ENCODE assay signal across 28 cellular contexts in genomic region chr12:131636266-131636665, GRCh38.
"Had no signal": no experiment of that assay in that cellular context is flagged by ENCODE, and none has a peak within 500 bp of the region (broad histone marks: within the 10 kb centered on the region; RNA-seq: fewer than 3 reads in every experiment).

No MANE protein-coding gene starts in this region.

- H3K27ac ChIP-seq: brain microvascular endothelial cell, epithelial cell of prostate, esophagus squamous epithelium, gastroesophageal sphincter had no signal

- H3K36me3 ChIP-seq: brain microvascular endothelial cell, esophagus squamous epithelium, gastroesophageal sphincter had no signal

- DNase-seq: activated CD4-positive, alpha-beta memory T cell treated with anti-CD3 and anti-CD28 coated beads for 36 hours; activated CD4-positive, alpha-beta T cell treated with anti-CD3 and anti-CD28 coated beads for 36 hours; activated CD4-positive, alpha-beta T cell treated with anti-CD3 and anti-CD28 coated beads, Interleukin-2, amount 10 ng/mL, durations not matched to agents 24 days and 14 days; activated CD4-positive, CD25-positive, alpha-beta regulatory T cell; activated CD4-positive, CD25-positive, alpha-beta regulatory T cell treated with anti-CD3 and anti-CD28 coated beads, Interleukin-2, amount 50 U/mL, for 72 hours; activated CD8-positive, alpha-beta memory T cell treated with anti-CD3 and anti-CD28 coated beads, Interleukin-2, amount 10 ng/mL, durations not matched to agents 7 days and 5 days; activated CD8-positive, alpha-beta memory T cell treated with anti-CD3 and anti-CD28 coated beads, Interleukin-2, amount 50 U/mL, for 4 hours; activated CD8-positive, alpha-beta T cell treated with anti-CD3 and anti-CD28 coated beads, Interleukin-2, amount 10 ng/mL, durations not matched to agents 7 days and 5 days; activated effector memory CD4-positive, alpha-beta T cell treated with anti-CD3 and anti-CD28 coated beads, Interleukin-2, amount 50 U/mL, for 16 hours; activated naive CD4-positive, alpha-beta T cell treated with anti-CD3 and anti-CD28 coated beads for 36 hours; activated T-cell treated with anti-CD3 and anti-CD28 coated beads, Interleukin-2, amount 50 U/mL, for 1 hour; activated T-cell treated with anti-CD3 and anti-CD28 coated beads, Interleukin-2, amount 50 U/mL, for 48 hours; amniotic stem cell; anterior cingulate cortex; brain microvascular endothelial cell; cortex of kidney; dermis blood vessel endothelial cell; effector CD4-positive, alpha-beta T cell; effector memory CD8-positive, alpha-beta T cell; esophagus squamous epithelium; foreskin melanocyte; T-helper 2 cell had no signal

- H3K9me3 Mint-ChIP-seq: activated CD4-positive, alpha-beta memory T cell treated with anti-CD3 and anti-CD28 coated beads for 36 hours; activated CD4-positive, alpha-beta T cell treated with anti-CD3 and anti-CD28 coated beads, Interleukin-2, amount 10 ng/mL, durations not matched to agents 24 days and 14 days; activated naive CD4-positive, alpha-beta T cell treated with anti-CD3 and anti-CD28 coated beads for 36 hours; activated T-helper 1 cell treated with anti-CD3 and anti-CD28 coated beads, Interleukin-12 subunit alpha, Interleukin-12 subunit beta, Interleukin-2, Interleukin-4 antibody, amounts not matched to agents 30 ng/mL and 10 ng/mL and 1 ng/mL, durations not matched to agents 14 hours and 24 hours and 36 hours; activated T-helper 2 cell treated with anti-CD3 and anti-CD28 coated beads, Interferon-gamma antibody, Interleukin-2, Interleukin-4, amounts not matched to agents 10 μg/mL and 5 μg/mL and 100 μg/mL, durations not matched to agents 14 hours and 24 hours and 36 hours; central memory CD8-positive, alpha-beta T cell had no signal

- H3K36me3 Mint-ChIP-seq: activated CD4-positive, alpha-beta memory T cell treated with anti-CD3 and anti-CD28 coated beads for 36 hours; activated CD8-positive, alpha-beta memory T cell treated with anti-CD3 and anti-CD28 coated beads, Interleukin-2, amount 10 ng/mL, durations not matched to agents 7 days and 5 days; activated naive CD8-positive, alpha-beta T cell had no signal

- H3K27ac Mint-ChIP-seq: activated CD4-positive, alpha-beta memory T cell treated with anti-CD3 and anti-CD28 coated beads for 36 hours; activated CD4-positive, alpha-beta T cell treated with anti-CD3 and anti-CD28 coated beads for 36 hours; activated CD4-positive, alpha-beta T cell treated with anti-CD3 and anti-CD28 coated beads, Interleukin-2, amount 10 ng/mL, durations not matched to agents 24 days and 14 days; activated CD8-positive, alpha-beta memory T cell treated with anti-CD3 and anti-CD28 coated beads, Interleukin-2, amount 10 ng/mL, durations not matched to agents 7 days and 5 days; activated naive CD4-positive, alpha-beta T cell treated with anti-CD3 and anti-CD28 coated beads for 36 hours; activated naive CD8-positive, alpha-beta T cell; activated T-helper 1 cell treated with anti-CD3 and anti-CD28 coated beads, Interleukin-12 subunit alpha, Interleukin-12 subunit beta, Interleukin-2, Interleukin-4 antibody, amounts not matched to agents 30 ng/mL and 10 ng/mL and 1 ng/mL, durations not matched to agents 14 hours and 24 hours and 36 hours; activated T-helper 2 cell treated with anti-CD3 and anti-CD28 coated beads, Interferon-gamma antibody, Interleukin-2, Interleukin-4, amounts not matched to agents 10 μg/mL and 5 μg/mL and 100 μg/mL, durations not matched to agents 14 hours and 24 hours and 36 hours; effector memory CD8-positive, alpha-beta T cell had no signal

- H3K4me1 ChIP-seq: esophagus squamous epithelium, gastroesophageal sphincter had no signal

- H3K27me3 ChIP-seq: brain microvascular endothelial cell had no signal

- H3K4me3 Mint-ChIP-seq: activated CD4-positive, alpha-beta memory T cell treated with anti-CD3 and anti-CD28 coated beads for 36 hours; activated CD4-positive, alpha-beta T cell treated with anti-CD3 and anti-CD28 coated beads for 36 hours; activated CD4-positive, alpha-beta T cell treated with anti-CD3 and anti-CD28 coated beads, Interleukin-2, amount 10 ng/mL, durations not matched to agents 24 days and 14 days; activated CD8-positive, alpha-beta memory T cell treated with anti-CD3 and anti-CD28 coated beads, Interleukin-2, amount 10 ng/mL, durations not matched to agents 7 days and 5 days; activated CD8-positive, alpha-beta T cell treated with anti-CD3 and anti-CD28 coated beads, Interleukin-2, amount 10 ng/mL, durations not matched to agents 7 days and 5 days; activated naive CD4-positive, alpha-beta T cell treated with anti-CD3 and anti-CD28 coated beads for 36 hours; activated naive CD8-positive, alpha-beta T cell; activated T-helper 1 cell treated with anti-CD3 and anti-CD28 coated beads, Interleukin-12 subunit alpha, Interleukin-12 subunit beta, Interleukin-2, Interleukin-4 antibody, amounts not matched to agents 30 ng/mL and 10 ng/mL and 1 ng/mL, durations not matched to agents 14 hours and 24 hours and 36 hours; central memory CD8-positive, alpha-beta T cell; effector memory CD8-positive, alpha-beta T cell had no signal

- H3K4me3 ChIP-seq: esophagus squamous epithelium, gastroesophageal sphincter had no signal

- H3K9me3 ChIP-seq: esophagus squamous epithelium, gastroesophageal sphincter had no signal

- H3K4me1 Mint-ChIP-seq: activated CD4-positive, alpha-beta T cell treated with anti-CD3 and anti-CD28 coated beads for 36 hours; activated CD4-positive, alpha-beta T cell treated with anti-CD3 and anti-CD28 coated beads, Interleukin-2, amount 10 ng/mL, durations not matched to agents 24 days and 14 days; activated CD8-positive, alpha-beta memory T cell treated with anti-CD3 and anti-CD28 coated beads, Interleukin-2, amount 10 ng/mL, durations not matched to agents 7 days and 5 days had no signal
